In the genomic region with DNA sequence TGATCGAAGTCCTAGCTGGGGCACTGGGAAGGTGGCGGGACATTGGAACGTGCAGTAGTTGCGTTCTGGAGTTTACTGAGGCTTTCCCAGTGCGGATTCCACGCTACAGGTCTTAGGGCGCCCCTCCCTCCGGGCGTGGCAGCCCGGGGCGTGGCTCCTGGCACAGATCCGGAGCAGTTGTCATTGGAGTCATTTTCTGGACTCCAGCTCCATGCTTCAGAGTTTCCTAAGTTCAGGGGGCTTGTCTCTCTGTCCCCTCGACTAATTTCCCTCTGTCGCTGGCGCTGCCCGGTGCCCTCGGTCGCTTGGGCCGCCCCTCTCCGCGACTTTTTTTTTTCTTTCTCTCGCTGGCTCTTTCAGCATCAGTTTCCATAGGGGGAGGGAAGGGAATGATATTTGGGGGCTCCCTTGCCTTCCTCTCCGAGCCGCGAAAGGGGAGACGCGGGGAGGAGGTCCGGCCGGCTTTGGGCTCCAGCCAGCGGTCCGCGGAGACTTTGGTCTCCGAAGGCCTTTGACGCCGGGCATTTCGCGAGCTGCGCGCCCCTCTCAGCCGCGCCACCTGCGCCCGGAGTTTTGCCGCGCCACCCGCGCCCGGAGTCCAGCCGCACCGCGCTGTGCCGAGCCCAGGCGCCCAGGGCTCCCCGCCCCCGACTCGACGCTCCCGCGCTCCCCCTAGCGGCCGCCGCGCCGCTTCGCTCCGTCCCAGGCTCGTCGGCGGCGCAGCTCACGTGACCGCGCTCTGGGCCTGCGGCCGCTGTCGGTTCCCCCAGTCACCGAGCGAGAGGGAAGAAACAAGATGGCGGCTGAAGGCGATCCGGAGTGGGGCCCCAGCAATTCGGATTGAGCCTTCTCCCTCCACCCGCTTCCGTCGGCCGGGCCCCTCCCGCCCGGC, we compare ENCODE assay signal across 8 cellular contexts. TPM values are rescaled to one million over a fixed set of nuclear protein-coding genes. Genes with fewer than 3 reads are reported as not detected.
DNase-seq lines count a peak whose midpoint lies in the region; ATAC-seq and TF ChIP-seq lines count a peak whose summit lies in the region.

A gene with protein sequence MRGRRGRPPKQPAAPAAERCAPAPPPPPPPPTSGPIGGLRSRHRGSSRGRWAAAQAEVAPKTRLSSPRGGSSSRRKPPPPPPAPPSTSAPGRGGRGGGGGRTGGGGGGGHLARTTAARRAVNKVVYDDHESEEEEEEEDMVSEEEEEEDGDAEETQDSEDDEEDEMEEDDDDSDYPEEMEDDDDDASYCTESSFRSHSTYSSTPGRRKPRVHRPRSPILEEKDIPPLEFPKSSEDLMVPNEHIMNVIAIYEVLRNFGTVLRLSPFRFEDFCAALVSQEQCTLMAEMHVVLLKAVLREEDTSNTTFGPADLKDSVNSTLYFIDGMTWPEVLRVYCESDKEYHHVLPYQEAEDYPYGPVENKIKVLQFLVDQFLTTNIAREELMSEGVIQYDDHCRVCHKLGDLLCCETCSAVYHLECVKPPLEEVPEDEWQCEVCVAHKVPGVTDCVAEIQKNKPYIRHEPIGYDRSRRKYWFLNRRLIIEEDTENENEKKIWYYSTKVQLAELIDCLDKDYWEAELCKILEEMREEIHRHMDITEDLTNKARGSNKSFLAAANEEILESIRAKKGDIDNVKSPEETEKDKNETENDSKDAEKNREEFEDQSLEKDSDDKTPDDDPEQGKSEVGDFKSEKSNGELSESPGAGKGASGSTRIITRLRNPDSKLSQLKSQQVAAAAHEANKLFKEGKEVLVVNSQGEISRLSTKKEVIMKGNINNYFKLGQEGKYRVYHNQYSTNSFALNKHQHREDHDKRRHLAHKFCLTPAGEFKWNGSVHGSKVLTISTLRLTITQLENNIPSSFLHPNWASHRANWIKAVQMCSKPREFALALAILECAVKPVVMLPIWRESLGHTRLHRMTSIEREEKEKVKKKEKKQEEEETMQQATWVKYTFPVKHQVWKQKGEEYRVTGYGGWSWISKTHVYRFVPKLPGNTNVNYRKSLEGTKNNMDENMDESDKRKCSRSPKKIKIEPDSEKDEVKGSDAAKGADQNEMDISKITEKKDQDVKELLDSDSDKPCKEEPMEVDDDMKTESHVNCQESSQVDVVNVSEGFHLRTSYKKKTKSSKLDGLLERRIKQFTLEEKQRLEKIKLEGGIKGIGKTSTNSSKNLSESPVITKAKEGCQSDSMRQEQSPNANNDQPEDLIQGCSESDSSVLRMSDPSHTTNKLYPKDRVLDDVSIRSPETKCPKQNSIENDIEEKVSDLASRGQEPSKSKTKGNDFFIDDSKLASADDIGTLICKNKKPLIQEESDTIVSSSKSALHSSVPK (N-terminal part only) (plus strand): TSS at position 769 of the 892 bp plus-strand sequence. CDS start 222 bp downstream, outside the sequence.

- H3K27ac ChIP-seq in ovary (peak within 1 kb of the TSS; percentile 92 to 99), thyroid gland (peak within 1 kb of the TSS; percentile 88 to 96 (median 90))

- H3K4me1 ChIP-seq in ovary (ENCODE audit: insufficient read depth) (peaks cover 2% of the 10 kb centered on the region), thyroid gland (peaks cover 13 to 18% of the 10 kb centered on the region in 2 donors)

- no peak for TF ChIP-seq EP300 in ovary (IDR thresholded peaks at IDR 0.05)

- intact Hi-C loops in ovary (cut with DNase I) (loop anchor here in 2 of 4 donors (10.0 kb wide), 1 partner anchor 100 kb away; no protein-coding TSS in a partner anchor), thyroid gland (cut with DNase I) (no loop called here)

- peak within 1 kb of the TSS; percentile 100 for H3K4me3 Mint-ChIP-seq in glutamatergic neuron (ENCODE audit: unreplicated experiment)

- H3K27ac Mint-ChIP-seq in activated naive CD4-positive, alpha-beta T cell treated with anti-CD3 and anti-CD28 coated beads, Interleukin-2, amount 50 U/mL, for 72 hours: peak within 1 kb of the TSS; percentile 89 to 98
- peak within 1 kb of the TSS; percentile 100 for H3K27ac Mint-ChIP-seq in glutamatergic neuron (ENCODE audit: unreplicated experiment)

- TF ChIP-seq CTCF in GM10266 (IDR thresholded peaks at IDR 0.05; ENCODE audit: control insufficient read depth, insufficient read depth, low read depth, missing control alignments): peak; percentile 98
- TF ChIP-seq CTCF in NB4 (IDR thresholded peaks at IDR 0.05; ENCODE audit: low read depth, low read length): peak; percentile 63
- peak; percentile 96 for TF ChIP-seq CTCF in glutamatergic neuron (IDR thresholded peaks at IDR 0.05; ENCODE audit: partially characterized antibody, unreplicated experiment)
- peak; percentile 96 to 99 (median 98) for TF ChIP-seq CTCF in ovary (IDR thresholded peaks at IDR 0.05)
- TF ChIP-seq CTCF in thyroid gland (IDR thresholded peaks at IDR 0.05): peak; percentile 26 to 99 (median 96)

- peaks cover 11% of the 10 kb centered on the region for H3K4me1 Mint-ChIP-seq in glutamatergic neuron (ENCODE audit: low read depth, unreplicated experiment)

- DNase-seq in GM10266 (ENCODE audit: extremely low spot score) (peak; percentile 93), NB4 (ENCODE audit: low read depth) (peak; percentile 92), glutamatergic neuron (peak; percentile 90), ovary (peak; percentile 91 to 95 (median 92)), thyroid gland (peak; percentile 90 to 92)
- peak; percentile 93 to 94 for DNase-seq in activated naive CD4-positive, alpha-beta T cell treated with anti-CD3 and anti-CD28 coated beads, Interleukin-2, amount 50 U/mL, for 72 hours (ENCODE audit: low spot score in 2 of 2)

- peaks cover 13 to 15% of the 10 kb centered on the region in 2 donors for H3K36me3 Mint-ChIP-seq in activated naive CD4-positive, alpha-beta T cell treated with anti-CD3 and anti-CD28 coated beads, Interleukin-2, amount 50 U/mL, for 72 hours
- no peaks in the 10 kb centered on the region for H3K36me3 Mint-ChIP-seq in glutamatergic neuron (ENCODE audit: unreplicated experiment)

- TF ChIP-seq POLR2A in NB4 (IDR thresholded peaks at IDR 0.05; ENCODE audit: extremely low read depth, insufficient read length) (peak; percentile 66), ovary (IDR thresholded peaks at IDR 0.05) (peak; percentile 41), thyroid gland (IDR thresholded peaks at IDR 0.05) (peak in 1 of 2 donors; percentile 83)

- H3K36me3 ChIP-seq in ovary (no peaks in the 10 kb centered on the region), thyroid gland (no peaks in the 10 kb centered on the region)

- 0 to 1% (median 1%) methylated on average over 62 to 88 of the region's 88 CpGs for WGBS in ovary, 3 donors
- 0% methylated on average over 28 to 67 of the region's 88 CpGs for WGBS in thyroid gland, 2 donors

- H3K27me3 ChIP-seq in ovary (no peaks in the 10 kb centered on the region), thyroid gland (no peaks in the 10 kb centered on the region)

- H3K4me3 ChIP-seq in NB4 (ENCODE audit: low read depth, low read length) (peak within 1 kb of the TSS; percentile 93), ovary (peak within 1 kb of the TSS; percentile 65), thyroid gland (replicated peaks in 1 of 3) (peak within 1 kb of the TSS; percentile 53 to 88 (median 55))

- no peaks in the 10 kb centered on the region for H3K9me3 ChIP-seq in ovary
- H3K9me3 ChIP-seq in thyroid gland: no peaks in the 10 kb centered on the region

- H3K27me3 Mint-ChIP-seq in glutamatergic neuron (ENCODE audit: unreplicated experiment): peaks cover 6% of the 10 kb centered on the region

- ATAC-seq in HG02571 (IDR thresholded peaks at IDR 0.05; ENCODE audit: unreplicated experiment): peak; percentile 83
- ATAC-seq in SK-N-SH treated with all-trans-retinoic acid at 6 μM for 48 hours: peak; percentile 96
- peak; percentile 91 to 92 for ATAC-seq in activated naive CD4-positive, alpha-beta T cell treated with anti-CD3 and anti-CD28 coated beads, Interleukin-2, amount 50 U/mL, for 72 hours

- no peaks in the 10 kb centered on the region for H3K9me3 Mint-ChIP-seq in activated naive CD4-positive, alpha-beta T cell treated with anti-CD3 and anti-CD28 coated beads, Interleukin-2, amount 50 U/mL, for 72 hours
- peaks cover 4% of the 10 kb centered on the region for H3K9me3 Mint-ChIP-seq in glutamatergic neuron (ENCODE audit: unreplicated experiment)

TF ChIP-seq in SK-N-SH treated with all-trans-retinoic acid at 6 μM for 48 hours, 23 proteins besides CTCF, POLR2A, EP300 and RAD21 (continues in another document):
- no peak for TF ChIP-seq ESRRG (CRISPR knock-in tag; IDR thresholded peaks at IDR 0.05)
- TF ChIP-seq RARB (CRISPR knock-in tag; IDR thresholded peaks at IDR 0.05): no peak
- TF ChIP-seq ISL1 (CRISPR knock-in tag; IDR thresholded peaks at IDR 0.05): no peak
- TF ChIP-seq, protein P1, sequence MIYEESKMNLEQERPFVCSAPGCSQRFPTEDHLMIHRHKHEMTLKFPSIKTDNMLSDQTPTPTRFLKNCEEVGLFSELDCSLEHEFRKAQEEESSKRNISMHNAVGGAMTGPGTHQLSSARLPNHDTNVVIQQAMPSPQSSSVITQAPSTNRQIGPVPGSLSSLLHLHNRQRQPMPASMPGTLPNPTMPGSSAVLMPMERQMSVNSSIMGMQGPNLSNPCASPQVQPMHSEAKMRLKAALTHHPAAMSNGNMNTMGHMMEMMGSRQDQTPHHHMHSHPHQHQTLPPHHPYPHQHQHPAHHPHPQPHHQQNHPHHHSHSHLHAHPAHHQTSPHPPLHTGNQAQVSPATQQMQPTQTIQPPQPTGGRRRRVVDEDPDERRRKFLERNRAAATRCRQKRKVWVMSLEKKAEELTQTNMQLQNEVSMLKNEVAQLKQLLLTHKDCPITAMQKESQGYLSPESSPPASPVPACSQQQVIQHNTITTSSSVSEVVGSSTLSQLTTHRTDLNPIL (CRISPR knock-in tag; IDR thresholded peaks at IDR 0.05; ENCODE audit: low read depth): no peak
- TF ChIP-seq ZNF70 (CRISPR knock-in tag; IDR thresholded peaks at IDR 0.05): 0 out of 2 replicates have a peak, but pooled peaks have one; percentile 8
- no peak for TF ChIP-seq TOX (CRISPR knock-in tag; IDR thresholded peaks at IDR 0.05; ENCODE audit: borderline replicate concordance)
- TF ChIP-seq ARNTL (CRISPR knock-in tag; IDR thresholded peaks at IDR 0.05; ENCODE audit: borderline replicate concordance, low read depth): no peak

RNA-seq across cellular contexts. Expression of the gene that starts here (rescaled TPM):
- 100 to 1,000 TPM in 1 of 2 donors, 10 to 100 TPM in 1; 59.1 to 101 TPM for total RNA-seq in activated naive CD4-positive, alpha-beta T cell treated with anti-CD3 and anti-CD28 coated beads, Interleukin-2, amount 50 U/mL, for 72 hours
- total RNA-seq in glutamatergic neuron (ENCODE audit: unreplicated experiment) (146 TPM), ovary (100 to 1,000 TPM in 3 of 7 donors, 10 to 100 TPM in 4; 58.9 to 120 (median 93.8) TPM), thyroid gland (100 to 1,000 TPM in 3 of 4 donors, 10 to 100 TPM in 1; 88.8 to 143 (median 116) TPM)
- polyA plus RNA-seq in ovary: 10 to 100 TPM; 28.5 to 42.9 TPM

Comparison
In these comparisons a context has a peak if more than half of its experiments do, and no peak if none do; other contexts are left out.
1. Peak in every context shown above with its lines: DNase-seq, ATAC-seq, H3K4me3 ChIP-seq and H3K27ac ChIP-seq.